ENCODE assay signal across 13 cellular contexts in the genomic region with DNA sequence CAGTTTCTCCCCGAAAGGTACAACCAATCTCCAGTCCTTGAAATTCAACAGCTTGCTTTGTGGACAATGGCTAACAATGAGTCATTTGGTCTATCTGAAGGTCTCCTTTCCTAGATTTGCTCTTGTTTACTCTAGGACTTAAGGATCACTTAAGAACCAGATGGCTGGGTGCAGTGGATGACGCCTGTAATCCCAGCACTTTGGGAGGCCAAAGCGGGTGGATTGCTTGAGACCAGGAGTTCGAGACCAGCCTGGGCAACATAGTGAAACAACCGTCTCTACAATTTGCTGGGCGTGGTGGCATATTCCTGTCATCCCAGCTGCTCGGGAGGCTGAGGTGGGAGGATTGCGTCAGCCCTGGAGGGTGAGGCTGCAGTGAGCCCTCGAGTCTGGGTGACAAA. TPM values are rescaled to one million over a fixed set of nuclear protein-coding genes. Genes with fewer than 3 reads are reported as not detected.
DNase-seq lines count a peak whose midpoint lies in the region; ATAC-seq, FAIRE-seq and TF ChIP-seq lines count a peak whose summit lies in the region.
"Had no signal": no experiment of that assay in that cellular context is flagged by ENCODE, and none has a peak within 500 bp of the region (broad histone marks: within the 10 kb centered on the region; RNA-seq: fewer than 3 reads in every experiment).

No MANE protein-coding gene starts in this region.

- no peak for FAIRE-seq in pancreas (lab: Jason Lieb, UNC)

- intact Hi-C loops in pancreas (cut with DNase I) = no loop called here
- intact Hi-C loops in posterior cingulate gyrus (cut with DNase I) = loop anchor here (10.0 kb wide), 2 partner anchors 67 to 507 kb away; no protein-coding TSS in a partner anchor

- no peak for TF ChIP-seq CTCF in pancreas (IDR thresholded peaks at IDR 0.05)

- peak; percentile 93 for DNase-seq in H4 (ENCODE audit: low spot score)
- DNase-seq in NCI-H226 = peak; percentile 7
- peak; percentile 44 for DNase-seq in dermis blood vessel endothelial cell
- peak in 4 of 6 donors; percentile 20 to 66 (median 54) for DNase-seq in pancreas
- no peak for DNase-seq in cerebellum (ENCODE audit: low spot score)
- no peak for DNase-seq in posterior cingulate gyrus
- DNase-seq in activated CD4-positive, alpha-beta T cell treated with anti-CD3 and anti-CD28 coated beads, Interleukin-2, amount 50 U/mL, for 48 hours = no peak
- no peak for DNase-seq in activated T-cell treated with anti-CD3 and anti-CD28 coated beads for 4 hours
- DNase-seq: activated CD8-positive, alpha-beta T cell treated with anti-CD3 and anti-CD28 coated beads, Interleukin-2, amount 10 ng/mL, durations not matched to agents 7 days and 5 days; DND-41; NCI-H526 had no signal

- no peak overlapping the region for H3K4me3 ChIP-seq in pancreas
- H3K4me3 ChIP-seq: skin epidermis had no signal

- H3K27ac ChIP-seq in pancreas = peak overlapping the region; percentile 7 to 50 (median 35)
- H3K27ac ChIP-seq: KMS-11, skin epidermis had no signal

- 67 to 77% methylated on average over 9 of the region's 9 CpGs for WGBS in pancreas, 2 donors

- H3K36me3 ChIP-seq in pancreas = no peaks in the 10 kb centered on the region

- peaks cover 6 to 13% (median 6%) of the 10 kb centered on the region in 3 donors for H3K4me1 ChIP-seq in pancreas

- no peaks in the 10 kb centered on the region for H3K27me3 ChIP-seq in pancreas

- H3K9me3 ChIP-seq in pancreas = no peaks in the 10 kb centered on the region

- peak; percentile 79 to 90 (median 86) for ATAC-seq in pancreas
- ATAC-seq: activated CD8-positive, alpha-beta T cell treated with anti-CD3 and anti-CD28 coated beads, Interleukin-2, amount 10 ng/mL, durations not matched to agents 7 days and 5 days had no signal

RNA-seq across cellular contexts. Expression of gene SKIL, which starts 49.5 kb away (rescaled TPM):
- 36.4 and 43.0 TPM in 2 replicates for total RNA-seq in H4 (2014; rRNA removed; shearing (Covaris generic))
- total RNA-seq in dermis blood vessel endothelial cell = 79.1 and 84.1 TPM in 2 replicates
- 10 to 100 TPM; 14.3 to 52.1 (median 18.5) TPM for total RNA-seq in pancreas
- polyA plus RNA-seq in pancreas = 1 to 10 TPM; 5.1 to 6.0 TPM
- total RNA-seq in cerebellum = 68.2 TPM

Comparison
In these comparisons a context has a peak if more than half of its experiments do, and no peak if none do; other contexts are left out.
1. DNase-seq: peak in H4 (single experiment), NCI-H226 (single experiment), dermis blood vessel endothelial cell (single experiment) and pancreas (4 of 6); none in cerebellum (single experiment), posterior cingulate gyrus (0 of 10), activated CD4-positive, alpha-beta T cell treated with anti-CD3 and anti-CD28 coated beads, Interleukin-2, amount 50 U/mL, for 48 hours (0 of 2) and activated T-cell treated with anti-CD3 and anti-CD28 coated beads for 4 hours (single experiment).